8 cellular contexts compared by ENCODE assay signal in the genomic region with DNA sequence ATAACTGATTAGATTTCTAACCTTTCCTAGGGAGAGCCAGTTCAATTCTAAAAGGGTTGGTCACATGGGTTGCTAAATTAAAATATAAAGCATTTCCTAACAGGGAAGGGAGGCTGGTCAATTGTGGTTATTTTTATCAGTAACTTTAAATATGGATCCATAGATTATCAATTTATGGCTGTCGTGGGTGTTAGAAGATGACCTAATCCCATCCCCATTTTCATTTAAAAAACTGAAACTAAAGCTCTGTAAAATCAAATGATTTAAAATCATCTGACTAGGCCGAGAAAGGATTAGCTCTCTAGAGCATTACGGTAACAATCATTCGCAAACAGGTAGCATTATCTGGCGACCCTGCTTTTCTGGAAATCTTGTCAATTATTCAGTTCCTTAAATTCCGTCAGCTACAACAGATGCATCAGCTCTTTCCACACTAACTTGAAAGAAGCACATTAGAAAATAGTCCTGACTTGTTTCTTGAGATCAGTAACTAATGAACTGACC. TPM values are rescaled to one million over a fixed set of nuclear protein-coding genes. Genes with fewer than 3 reads are reported as not detected.
A peak's percentile ranks its signal among the peaks of the same experiment; 100 is the strongest.
DNase-seq lines count a peak whose midpoint lies in the region; ATAC-seq, FAIRE-seq and TF ChIP-seq lines count a peak whose summit lies in the region.

No MANE protein-coding gene starts in this region.

- DNase-seq in A549 (ENCODE audit: low read depth in 1 of 2, low spot score in 1 of 2) (no peak), K562 (ENCODE audit: extremely low read depth in 1 of 4, low spot score in 3 of 4) (no peak), NCI-H146 (lab: John Stamatoyannopoulos, UW) (no peak), kidney glomerular epithelial cell (lab: John Stamatoyannopoulos, UW) (no peak), GM19240 (ENCODE audit: insufficient read length, low spot score) (no peak)
- no peak for DNase-seq in activated CD4-positive, CD25-positive, alpha-beta regulatory T cell treated with anti-CD3 and anti-CD28 coated beads, Interleukin-2, amount 50 U/mL, for 72 hours

- intact Hi-C loops in K562 (cut with micrococcal nuclease): loop anchor here (1.0 to 2.0 kb wide), 3 partner anchors 31 to 52 kb away; no protein-coding TSS in a partner anchor

- peaks cover 58% of the 10 kb centered on the region for H3K79me2 ChIP-seq in K562 (ENCODE audit: control insufficient read depth, insufficient read depth, low read length)

- peak overlapping the region; percentile 84 for H3K4me2 ChIP-seq in A549
- peak overlapping the region; percentile 98 for H3K4me2 ChIP-seq in K562 (ENCODE audit: insufficient read depth, low read length)

- TF ChIP-seq RAD21 in A549 (conservative IDR thresholded peaks at IDR 0.05 in 1 of 2, IDR thresholded peaks at IDR 0.05 in 1 of 2) (no peak), K562 (CRISPR knock-in tag; conservative IDR thresholded peaks at IDR 0.05 in 1 of 2, IDR thresholded peaks at IDR 0.05 in 1 of 2) (no peak)

- H3K4me3 ChIP-seq in A549 (peak overlapping the region; percentile 51), HEK293 (ENCODE audit: low read depth, low read length) (peak overlapping the region; percentile 38), K562 (peak overlapping the region; percentile 90), mesodermal cell (ENCODE audit: extremely low read depth, insufficient read depth, low read length, poor library complexity, severe bottlenecking) (peak overlapping the region; percentile 95)

- H3K27me3 ChIP-seq in K562 (ENCODE audit: control insufficient read depth in 2 of 2, insufficient read depth in 2 of 2, low read length in 2 of 2): no peaks in the 10 kb centered on the region

- FAIRE-seq in A549 (lab: Jason Lieb, UNC) (no peak), K562 (lab: Jason Lieb, UNC) (no peak)

- CTCF ChIA-PET in A549 (lab: Yijun Ruan, JAX) (interaction anchor here (0.8 to 1.7 kb wide), 3 partner anchors 16 to 47 kb away, joined by 4 to 8 read pairs (median 6); no protein-coding TSS in a partner anchor), HEK293 (lab: Yijun Ruan, JAX) (interaction anchor here (1.0 to 1.7 kb wide), 3 partner anchors 43 to 204 kb away, joined by 3 to 5 read pairs (median 3); no protein-coding TSS in a partner anchor), K562 (lab: Yijun Ruan, JAX; ENCODE audit: low intra/inter-chr PET ratio) (no interaction called here)

- H3K36me3 ChIP-seq in HEK293 (ENCODE audit: control insufficient read depth in 2 of 2, insufficient read depth in 1 of 2, low read length in 2 of 2) (peaks cover 5 to 34% of the 10 kb centered on the region in 2 experiments; a peak in 2 of 3 replicates), K562 (ENCODE audit: control insufficient read depth, insufficient read depth, low read length) (peaks cover 33% of the 10 kb centered on the region), mesodermal cell (ENCODE audit: control insufficient read depth, insufficient read depth, low read length) (peaks cover 27% of the 10 kb centered on the region)

- peaks cover 17% of the 10 kb centered on the region for H4K20me1 ChIP-seq in K562 (replicated peaks; ENCODE audit: control insufficient read depth, insufficient read depth, low read length)

- no peaks in the 10 kb centered on the region for H3K9me1 ChIP-seq in K562 (ENCODE audit: control insufficient read depth, insufficient read depth, low read length)

- H3K27ac ChIP-seq in A549 (peak overlapping the region; percentile 86 to 99), HEK293 (ENCODE audit: extremely low read depth, low read depth, low read length) (peak overlapping the region; percentile 82), K562 (ENCODE audit: extremely low read depth, low read depth, low read length) (peak overlapping the region; percentile 99), mesodermal cell (ENCODE audit: low read depth, low read length, severe bottlenecking) (peak overlapping the region; percentile 98)

- BruUV-seq in K562 (replicated peaks; lab: Mats Ljungman, UMichigan): TSS peak; percentile 95

- H3K4me1 ChIP-seq in A549 (peaks cover 29% of the 10 kb centered on the region), HEK293 (ENCODE audit: control insufficient read depth, insufficient read depth, low read length) (no peaks in the 10 kb centered on the region), K562 (replicated peaks in 1 of 2; ENCODE audit: control insufficient read depth in 2 of 2, insufficient read depth in 2 of 2, low read length in 2 of 2) (peaks cover 3 to 6% of the 10 kb centered on the region in 2 experiments; a peak in 4 of 5 replicates), mesodermal cell (ENCODE audit: control insufficient read depth, insufficient read depth, low read length, poor library complexity, severe bottlenecking) (peaks cover 21% of the 10 kb centered on the region)

- no peak for ATAC-seq in A549
- no peak for ATAC-seq in K562

- H2AFZ ChIP-seq in K562 (ENCODE audit: low read depth, low read length): peak overlapping the region; percentile 70

- no peaks in the 10 kb centered on the region for H3K9me3 ChIP-seq in A549
- H3K9me3 ChIP-seq in HEK293 (ENCODE audit: control insufficient read depth, insufficient read depth, low read depth, low read length): no peaks in the 10 kb centered on the region
- H3K9me3 ChIP-seq in K562 (replicated peaks; ENCODE audit: control insufficient read depth, insufficient read depth, low read depth, low read length): no peaks in the 10 kb centered on the region
- H3K9me3 ChIP-seq in mesodermal cell (ENCODE audit: control insufficient read depth, low read length): no peaks in the 10 kb centered on the region

- in situ Hi-C loops in K562 (cut with MboI): no loop called here

- no peak for TF ChIP-seq CTCF in A549 (IDR thresholded peaks at IDR 0.05)
- TF ChIP-seq CTCF in HEK293 (tag by site-specific recombination; IDR thresholded peaks at IDR 0.05): no peak
- TF ChIP-seq CTCF in K562 (IDR thresholded peaks at IDR 0.05 in 2 of 3, conservative IDR thresholded peaks at IDR 0.05 in 1 of 3; ENCODE audit: insufficient read depth in 2 of 3, low read depth in 1 of 3, low read length in 3 of 3): no peak

- TF ChIP-seq POLR2A in A549 (IDR thresholded peaks at IDR 0.05; ENCODE audit: low read length): no peak
- TF ChIP-seq POLR2A in K562 (conservative IDR thresholded peaks at IDR 0.05): no peak

- 4% methylated on average over 6 of the region's 6 CpGs for WGBS in A549 (ENCODE audit: missing lambda C conversion rate)
- 2% methylated on average over 6 of the region's 6 CpGs for WGBS in K562 (ENCODE audit: insufficient coverage, low coverage, missing lambda C conversion rate)
- 22 to 37% methylated on average over 5 of the region's 6 CpGs for WGBS in mesodermal cell (ENCODE audit: insufficient coverage in 2 of 2), 2 experiments

- peak overlapping the region; percentile 94 to 99 for H3K9ac ChIP-seq in K562 (ENCODE audit: insufficient read depth in 1 of 2, low read depth in 2 of 2, low read length in 2 of 2)

- TF ChIP-seq EP300 in A549 (IDR thresholded peaks at IDR 0.05): no peak
- no peak for TF ChIP-seq EP300 in K562 (IDR thresholded peaks at IDR 0.05; ENCODE audit: low read length)

- POLR2A ChIA-PET in A549 (lab: Yijun Ruan, JAX) (interaction anchor here (0.6 to 1.7 kb wide), 10 partner anchors 10 to 709 kb away, joined by 3 to 18 read pairs (median 6); a partner anchor contains a TSS), HEK293 (lab: Yijun Ruan, JAX) (interaction anchor here (1.1 to 1.7 kb wide), 4 partner anchors 13 to 180 kb away, joined by 3 to 23 read pairs (median 5); a partner anchor contains a TSS), K562 (lab: Yijun Ruan, JAX) (interaction anchor here (0.6 to 1.8 kb wide), 22 partner anchors 7 to 197 kb away, joined by 3 to 33 read pairs (median 6); a partner anchor contains a TSS)

RNA-seq across cellular contexts. Expression of a gene that starts 0.9 kb away (rescaled TPM):
- polyA plus RNA-seq in A549 (2011; rRNA removed): 250 and 357 TPM in 2 replicates
- 101 and 131 TPM in 2 replicates for polyA plus RNA-seq in A549 (2012; cell fraction: cytosol; rRNA removed)
- 27.7 and 52.1 TPM in 2 replicates for polyA plus RNA-seq in A549 (2012; cell fraction: nucleus; rRNA removed)
- polyA plus RNA-seq in A549 (2017; fragmentation: RNase III; extraction: RNeasy Plus Mini Kit Qiagen cat#74134 plus additional on column Dnase treatment): 714 to 805 TPM (median 755 TPM) in 3 replicates
- 32.7 and 35.5 TPM in 2 replicates for polyA minus RNA-seq in A549 (2011; rRNA and poly(A)+ RNA removed)
- 113 and 428 TPM in 2 replicates for total RNA-seq in K562 (2011; cell fraction: chromatin; rRNA removed; ENCODE audit: low replicate concordance)
- total RNA-seq in K562 (2011; cell fraction: nucleolus; rRNA removed): 48.9 and 75.0 TPM in 2 replicates
- 198 and 354 TPM in 2 replicates for total RNA-seq in K562 (2011; cell fraction: nucleoplasm; rRNA removed)
- total RNA-seq in K562 (2014; rRNA removed): 72.8 and 79.5 TPM in 2 replicates
- 130 and 151 TPM in 2 replicates for total RNA-seq in K562 (2014; rRNA removed; fragmentation: Illumina TruSeq; extraction: Trizol)
- total RNA-seq in K562 (2015; rRNA removed; fragmentation: Illumina TruSeq; extraction: Trizol): 112 and 114 TPM in 2 replicates
- total RNA-seq in K562 (2021): 249 and 272 TPM in 2 replicates
- 150 and 215 TPM in 2 replicates for polyA plus RNA-seq in K562 (2011; rRNA removed)
- 28.0 and 59.6 TPM in 2 replicates for polyA plus RNA-seq in K562 (2011; cell fraction: cytosol; rRNA removed)
- 96.2 and 150 TPM in 2 replicates for polyA plus RNA-seq in K562 (2011; cell fraction: nucleus; rRNA removed)
- 364 and 720 TPM in 2 replicates for polyA plus RNA-seq in K562 (2012)
- polyA plus RNA-seq in K562 (2014; fragmentation: Illumina TruSeq; extraction: Trizol): 356 and 381 TPM in 2 replicates
- polyA plus RNA-seq in K562 (2014; fragmentation: Nextera tagmentation; extraction: Ambion mirVana): 100 to 1,000 TPM; 108 to 192 TPM
- 381 and 428 TPM in 2 replicates for polyA plus RNA-seq in K562 (2014; rRNA removed)
- polyA minus RNA-seq in K562 (2011; rRNA and poly(A)+ RNA removed): 97.6 and 107 TPM in 2 replicates
- polyA minus RNA-seq in K562 (2011; cell fraction: cytosol; rRNA and poly(A)+ RNA removed): 69.7 and 76.8 TPM in 2 replicates
- 57.9 and 104 TPM in 2 replicates for polyA minus RNA-seq in K562 (2011; cell fraction: nucleus; rRNA and poly(A)+ RNA removed)
- polyA plus RNA-seq in mesodermal cell (2013, experiment 1 of 2): 280 TPM
- polyA plus RNA-seq in mesodermal cell (2013, experiment 2 of 2): 290 TPM

RNA-seq across cellular contexts. Expression of a gene that starts 52.9 kb away (rescaled TPM):
- polyA plus RNA-seq in A549 (2011; rRNA removed) (146 and 162 TPM in 2 replicates), A549 (2017; fragmentation: RNase III; extraction: RNeasy Plus Mini Kit Qiagen cat#74134 plus additional on column Dnase treatment) (61.0 to 65.8 TPM (median 62.0 TPM) in 3 replicates), K562 (2011; rRNA removed) (93.2 and 120 TPM in 2 replicates), K562 (2014; fragmentation: Illumina TruSeq; extraction: Trizol) (91.0 and 100 TPM in 2 replicates), K562 (2014; fragmentation: Nextera tagmentation; extraction: Ambion mirVana) (10 to 100 TPM; 29.3 to 34.8 TPM), K562 (2014; rRNA removed) (54.9 and 56.3 TPM in 2 replicates)
- 39.8 and 49.5 TPM in 2 replicates for polyA plus RNA-seq in A549 (2012; cell fraction: cytosol; rRNA removed)
- 31.1 and 38.8 TPM in 2 replicates for polyA plus RNA-seq in A549 (2012; cell fraction: nucleus; rRNA removed)
- polyA minus RNA-seq in A549 (2011; rRNA and poly(A)+ RNA removed): 168 and 177 TPM in 2 replicates
- total RNA-seq in K562 (2011; cell fraction: chromatin; rRNA removed; ENCODE audit: low replicate concordance): 61.8 and 169 TPM in 2 replicates
- 36.7 and 42.6 TPM in 2 replicates for total RNA-seq in K562 (2011; cell fraction: nucleolus; rRNA removed)
- 59.8 and 96.6 TPM in 2 replicates for total RNA-seq in K562 (2011; cell fraction: nucleoplasm; rRNA removed)
- total RNA-seq in K562 (2014; rRNA removed) (33.2 and 46.0 TPM in 2 replicates), K562 (2014; rRNA removed; fragmentation: Illumina TruSeq; extraction: Trizol) (59.3 and 72.0 TPM in 2 replicates), K562 (2015; rRNA removed; fragmentation: Illumina TruSeq; extraction: Trizol) (62.5 and 67.8 TPM in 2 replicates), K562 (2021) (60.8 and 64.8 TPM in 2 replicates)
- polyA plus RNA-seq in K562 (2011; cell fraction: cytosol; rRNA removed): 58.4 and 68.0 TPM in 2 replicates
- 62.5 and 70.2 TPM in 2 replicates for polyA plus RNA-seq in K562 (2011; cell fraction: nucleus; rRNA removed)
- polyA plus RNA-seq in K562 (2012): 42.7 and 78.6 TPM in 2 replicates
- 108 and 150 TPM in 2 replicates for polyA minus RNA-seq in K562 (2011; rRNA and poly(A)+ RNA removed)
- 40.0 and 70.1 TPM in 2 replicates for polyA minus RNA-seq in K562 (2011; cell fraction: cytosol; rRNA and poly(A)+ RNA removed)
- 52.2 and 71.1 TPM in 2 replicates for polyA minus RNA-seq in K562 (2011; cell fraction: nucleus; rRNA and poly(A)+ RNA removed)
- 61.6 TPM for polyA plus RNA-seq in mesodermal cell (2013, experiment 1 of 2)
- polyA plus RNA-seq in mesodermal cell (2013, experiment 2 of 2): 60.5 TPM

Comparison
In these comparisons a context has a peak if more than half of its experiments do, and no peak if none do; other contexts are left out.
1. H3K4me3 ChIP-seq: peak in every context shown above with its lines; median percentile 95 in mesodermal cell; 90 in K562; 51 in A549; 38 in HEK293.